1 cellular context compared by ENCODE assay signal in genomic region chr7:116491887-116492653, GRCh38.
TF ChIP-seq lines count a peak whose summit lies in the region.

No MANE protein-coding gene starts in this region.

TF ChIP-seq in GM23338, 12 proteins besides CTCF, POLR2A, EP300 and RAD21 (continued from another document):
- no peak for TF ChIP-seq ETS1 (IDR thresholded peaks at IDR 0.05)
- no peak for TF ChIP-seq ZNF462 (CRISPR knock-in tag; IDR thresholded peaks at IDR 0.05)
- TF ChIP-seq ZNF331 (CRISPR knock-in tag; IDR thresholded peaks at IDR 0.05; ENCODE audit: low read depth): no peak
- no peak for TF ChIP-seq JUNB (IDR thresholded peaks at IDR 0.05; ENCODE audit: unreplicated experiment)
